ENCODE assay signal across 1 cellular context in the genomic region with DNA sequence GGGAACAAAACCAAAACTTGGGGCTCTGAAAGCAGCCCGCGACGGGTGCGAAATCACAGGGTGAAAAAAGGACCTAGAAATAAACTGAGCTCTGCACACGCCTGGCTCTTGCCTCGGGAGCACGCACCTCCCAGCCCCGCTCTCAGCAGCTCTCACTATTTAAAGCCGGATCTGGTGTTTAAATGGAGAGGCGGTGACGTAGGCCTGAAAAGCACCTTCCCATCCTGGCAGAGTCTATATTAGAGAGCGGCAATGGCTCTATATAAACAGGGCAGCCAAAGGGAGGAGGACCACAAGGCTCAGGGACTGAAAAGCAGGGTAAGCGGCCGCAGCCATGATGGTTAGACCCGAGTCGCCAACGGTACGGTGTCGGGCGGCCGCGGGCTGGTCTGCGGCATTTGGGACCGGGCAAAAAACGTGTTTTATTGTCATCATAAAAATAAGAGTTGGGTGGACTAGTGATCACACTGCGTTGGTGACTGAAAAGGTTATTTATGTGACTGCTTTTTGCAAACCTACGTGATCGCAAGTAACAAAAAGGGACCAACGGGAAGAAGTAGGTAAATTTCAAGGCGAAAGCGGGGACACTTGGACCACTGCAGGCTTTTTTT.
TF ChIP-seq lines count a peak whose summit lies in the region.

No MANE protein-coding gene starts in this region.

TF ChIP-seq in WTC11, 78 proteins besides CTCF, POLR2A, EP300 and RAD21 (continued from another document and continues in another):
- TF ChIP-seq GABPB1 (CRISPR knock-in tag; IDR thresholded peaks at IDR 0.05) (peak; percentile 44; the same call in 1 of the 2 replicates), ELF4 (CRISPR knock-in tag; IDR thresholded peaks at IDR 0.05; ENCODE audit: low read depth) (no peak), NR1H2 (CRISPR knock-in tag; IDR thresholded peaks at IDR 0.05) (no peak), KAT7 (CRISPR knock-in tag; IDR thresholded peaks at IDR 0.05; ENCODE audit: borderline replicate concordance) (no peak; the same call in 1 of the 2 replicates), MXD4 (CRISPR knock-in tag; IDR thresholded peaks at IDR 0.05; ENCODE audit: borderline replicate concordance) (no peak), ZNF263 (CRISPR knock-in tag; IDR thresholded peaks at IDR 0.05; ENCODE audit: low read depth) (no peak), ETV6 (CRISPR knock-in tag; IDR thresholded peaks at IDR 0.05) (peak; percentile 85), JAZF1 (CRISPR knock-in tag; IDR thresholded peaks at IDR 0.05) (no peak), IRF2 (CRISPR knock-in tag; IDR thresholded peaks at IDR 0.05; ENCODE audit: borderline replicate concordance, low read depth) (no peak), GRHL2 (CRISPR knock-in tag; IDR thresholded peaks at IDR 0.05; ENCODE audit: insufficient replicate concordance, severe bottlenecking) (no peak), OVOL2 (CRISPR knock-in tag; IDR thresholded peaks at IDR 0.05; ENCODE audit: borderline replicate concordance) (0 out of 2 replicates have a peak, but pooled peaks have one; percentile 66), ZBTB21 (CRISPR knock-in tag; IDR thresholded peaks at IDR 0.05; ENCODE audit: borderline replicate concordance) (0 out of 2 replicates have a peak, but pooled peaks have one; percentile 61), ZNF423 (CRISPR knock-in tag; IDR thresholded peaks at IDR 0.05) (no peak), CREB1 (CRISPR knock-in tag; IDR thresholded peaks at IDR 0.05) (no peak), MYBL2 (CRISPR knock-in tag; IDR thresholded peaks at IDR 0.05) (peak; percentile 50; the same call in 1 of the 2 replicates), CREM (CRISPR knock-in tag; IDR thresholded peaks at IDR 0.05) (peak; percentile 85), SP1 (CRISPR knock-in tag; conservative IDR thresholded peaks at IDR 0.05) (0 out of 2 replicates have a peak, but pooled peaks have one; percentile 57), FOXK1 (CRISPR knock-in tag; IDR thresholded peaks at IDR 0.05) (peak; percentile 80), TP53 (CRISPR knock-in tag; IDR thresholded peaks at IDR 0.05) (no peak), TEAD1 (CRISPR knock-in tag; IDR thresholded peaks at IDR 0.05) (peak; percentile 77), ZNF232 (CRISPR knock-in tag; IDR thresholded peaks at IDR 0.05) (peak; percentile 84; the same call in 1 of the 2 replicates), ZNF121 (CRISPR knock-in tag; IDR thresholded peaks at IDR 0.05) (no peak), TCF7 (CRISPR knock-in tag; IDR thresholded peaks at IDR 0.05; ENCODE audit: low read depth) (no peak), NFATC4 (CRISPR knock-in tag; IDR thresholded peaks at IDR 0.05) (no peak), ESRRA (CRISPR knock-in tag; IDR thresholded peaks at IDR 0.05; ENCODE audit: borderline replicate concordance) (no peak)
- TF ChIP-seq, protein P1, sequence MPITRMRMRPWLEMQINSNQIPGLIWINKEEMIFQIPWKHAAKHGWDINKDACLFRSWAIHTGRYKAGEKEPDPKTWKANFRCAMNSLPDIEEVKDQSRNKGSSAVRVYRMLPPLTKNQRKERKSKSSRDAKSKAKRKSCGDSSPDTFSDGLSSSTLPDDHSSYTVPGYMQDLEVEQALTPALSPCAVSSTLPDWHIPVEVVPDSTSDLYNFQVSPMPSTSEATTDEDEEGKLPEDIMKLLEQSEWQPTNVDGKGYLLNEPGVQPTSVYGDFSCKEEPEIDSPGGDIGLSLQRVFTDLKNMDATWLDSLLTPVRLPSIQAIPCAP (CRISPR knock-in tag; IDR thresholded peaks at IDR 0.05) = no peak; the same call in 1 of the 2 replicates
- TF ChIP-seq, protein P2, sequence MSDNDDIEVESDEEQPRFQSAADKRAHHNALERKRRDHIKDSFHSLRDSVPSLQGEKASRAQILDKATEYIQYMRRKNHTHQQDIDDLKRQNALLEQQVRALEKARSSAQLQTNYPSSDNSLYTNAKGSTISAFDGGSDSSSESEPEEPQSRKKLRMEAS (CRISPR knock-in tag; IDR thresholded peaks at IDR 0.05) = peak; percentile 67; the same call in 1 of the 2 replicates
- TF ChIP-seq, protein P3, sequence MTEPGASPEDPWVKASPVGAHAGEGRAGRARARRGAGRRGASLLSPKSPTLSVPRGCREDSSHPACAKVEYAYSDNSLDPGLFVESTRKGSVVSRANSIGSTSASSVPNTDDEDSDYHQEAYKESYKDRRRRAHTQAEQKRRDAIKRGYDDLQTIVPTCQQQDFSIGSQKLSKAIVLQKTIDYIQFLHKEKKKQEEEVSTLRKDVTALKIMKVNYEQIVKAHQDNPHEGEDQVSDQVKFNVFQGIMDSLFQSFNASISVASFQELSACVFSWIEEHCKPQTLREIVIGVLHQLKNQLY (CRISPR knock-in tag; IDR thresholded peaks at IDR 0.05) = no peak
- TF ChIP-seq, protein P4, sequence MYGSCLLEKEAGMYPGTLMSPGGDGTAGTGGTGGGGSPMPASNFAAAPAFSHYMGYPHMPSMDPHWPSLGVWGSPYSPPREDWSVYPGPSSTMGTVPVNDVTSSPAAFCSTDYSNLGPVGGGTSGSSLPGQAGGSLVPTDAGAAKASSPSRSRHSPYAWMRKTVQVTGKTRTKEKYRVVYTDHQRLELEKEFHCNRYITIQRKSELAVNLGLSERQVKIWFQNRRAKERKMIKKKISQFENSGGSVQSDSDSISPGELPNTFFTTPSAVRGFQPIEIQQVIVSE (CRISPR knock-in tag; IDR thresholded peaks at IDR 0.05; ENCODE audit: borderline replicate concordance) = no peak
- TF ChIP-seq, protein P5, sequence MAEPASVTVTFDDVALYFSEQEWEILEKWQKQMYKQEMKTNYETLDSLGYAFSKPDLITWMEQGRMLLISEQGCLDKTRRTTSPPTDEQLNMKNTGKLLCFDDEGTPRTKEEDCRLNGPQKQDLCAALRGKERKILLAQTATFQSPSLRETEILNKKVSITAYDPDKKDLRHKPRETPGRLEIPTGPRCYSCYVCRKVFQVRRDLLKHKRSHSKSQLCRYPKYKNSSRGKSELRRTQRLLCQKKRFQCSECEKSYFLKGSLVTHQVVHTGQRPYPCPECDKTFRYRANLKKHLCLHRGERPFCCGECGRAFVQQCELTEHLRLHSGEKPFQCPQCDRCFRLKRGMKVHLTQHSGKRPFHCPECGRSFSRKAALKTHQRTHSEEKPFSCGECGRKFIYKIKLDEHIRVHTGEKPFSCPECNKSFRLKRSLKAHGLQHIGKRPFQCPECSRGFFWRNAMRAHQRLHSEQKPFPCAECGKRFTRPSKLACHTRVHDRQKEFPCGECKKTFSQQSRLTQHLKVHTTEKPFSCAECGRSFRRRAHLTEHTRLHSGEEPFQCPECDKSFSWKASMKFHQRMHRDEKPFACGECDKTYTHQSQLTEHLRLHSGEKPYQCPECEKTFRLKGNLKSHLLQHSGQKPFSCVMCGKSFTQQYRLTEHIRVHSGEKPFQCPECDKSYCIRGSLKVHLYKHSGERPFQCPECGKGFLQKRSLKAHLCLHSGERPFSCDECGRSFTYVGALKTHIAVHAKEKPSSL (CRISPR knock-in tag; conservative IDR thresholded peaks at IDR 0.05) = 0 out of 2 replicates have a peak, but pooled peaks have one; percentile 22
- TF ChIP-seq, protein P6, sequence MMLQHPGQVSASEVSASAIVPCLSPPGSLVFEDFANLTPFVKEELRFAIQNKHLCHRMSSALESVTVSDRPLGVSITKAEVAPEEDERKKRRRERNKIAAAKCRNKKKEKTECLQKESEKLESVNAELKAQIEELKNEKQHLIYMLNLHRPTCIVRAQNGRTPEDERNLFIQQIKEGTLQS (CRISPR knock-in tag; conservative IDR thresholded peaks at IDR 0.05) = no peak
- TF ChIP-seq, protein P7, sequence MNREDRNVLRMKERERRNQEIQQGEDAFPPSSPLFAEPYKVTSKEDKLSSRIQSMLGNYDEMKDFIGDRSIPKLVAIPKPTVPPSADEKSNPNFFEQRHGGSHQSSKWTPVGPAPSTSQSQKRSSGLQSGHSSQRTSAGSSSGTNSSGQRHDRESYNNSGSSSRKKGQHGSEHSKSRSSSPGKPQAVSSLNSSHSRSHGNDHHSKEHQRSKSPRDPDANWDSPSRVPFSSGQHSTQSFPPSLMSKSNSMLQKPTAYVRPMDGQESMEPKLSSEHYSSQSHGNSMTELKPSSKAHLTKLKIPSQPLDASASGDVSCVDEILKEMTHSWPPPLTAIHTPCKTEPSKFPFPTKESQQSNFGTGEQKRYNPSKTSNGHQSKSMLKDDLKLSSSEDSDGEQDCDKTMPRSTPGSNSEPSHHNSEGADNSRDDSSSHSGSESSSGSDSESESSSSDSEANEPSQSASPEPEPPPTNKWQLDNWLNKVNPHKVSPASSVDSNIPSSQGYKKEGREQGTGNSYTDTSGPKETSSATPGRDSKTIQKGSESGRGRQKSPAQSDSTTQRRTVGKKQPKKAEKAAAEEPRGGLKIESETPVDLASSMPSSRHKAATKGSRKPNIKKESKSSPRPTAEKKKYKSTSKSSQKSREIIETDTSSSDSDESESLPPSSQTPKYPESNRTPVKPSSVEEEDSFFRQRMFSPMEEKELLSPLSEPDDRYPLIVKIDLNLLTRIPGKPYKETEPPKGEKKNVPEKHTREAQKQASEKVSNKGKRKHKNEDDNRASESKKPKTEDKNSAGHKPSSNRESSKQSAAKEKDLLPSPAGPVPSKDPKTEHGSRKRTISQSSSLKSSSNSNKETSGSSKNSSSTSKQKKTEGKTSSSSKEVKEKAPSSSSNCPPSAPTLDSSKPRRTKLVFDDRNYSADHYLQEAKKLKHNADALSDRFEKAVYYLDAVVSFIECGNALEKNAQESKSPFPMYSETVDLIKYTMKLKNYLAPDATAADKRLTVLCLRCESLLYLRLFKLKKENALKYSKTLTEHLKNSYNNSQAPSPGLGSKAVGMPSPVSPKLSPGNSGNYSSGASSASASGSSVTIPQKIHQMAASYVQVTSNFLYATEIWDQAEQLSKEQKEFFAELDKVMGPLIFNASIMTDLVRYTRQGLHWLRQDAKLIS (CRISPR knock-in tag; IDR thresholded peaks at IDR 0.05; ENCODE audit: borderline replicate concordance) = peak; percentile 79
- TF ChIP-seq, protein P8, sequence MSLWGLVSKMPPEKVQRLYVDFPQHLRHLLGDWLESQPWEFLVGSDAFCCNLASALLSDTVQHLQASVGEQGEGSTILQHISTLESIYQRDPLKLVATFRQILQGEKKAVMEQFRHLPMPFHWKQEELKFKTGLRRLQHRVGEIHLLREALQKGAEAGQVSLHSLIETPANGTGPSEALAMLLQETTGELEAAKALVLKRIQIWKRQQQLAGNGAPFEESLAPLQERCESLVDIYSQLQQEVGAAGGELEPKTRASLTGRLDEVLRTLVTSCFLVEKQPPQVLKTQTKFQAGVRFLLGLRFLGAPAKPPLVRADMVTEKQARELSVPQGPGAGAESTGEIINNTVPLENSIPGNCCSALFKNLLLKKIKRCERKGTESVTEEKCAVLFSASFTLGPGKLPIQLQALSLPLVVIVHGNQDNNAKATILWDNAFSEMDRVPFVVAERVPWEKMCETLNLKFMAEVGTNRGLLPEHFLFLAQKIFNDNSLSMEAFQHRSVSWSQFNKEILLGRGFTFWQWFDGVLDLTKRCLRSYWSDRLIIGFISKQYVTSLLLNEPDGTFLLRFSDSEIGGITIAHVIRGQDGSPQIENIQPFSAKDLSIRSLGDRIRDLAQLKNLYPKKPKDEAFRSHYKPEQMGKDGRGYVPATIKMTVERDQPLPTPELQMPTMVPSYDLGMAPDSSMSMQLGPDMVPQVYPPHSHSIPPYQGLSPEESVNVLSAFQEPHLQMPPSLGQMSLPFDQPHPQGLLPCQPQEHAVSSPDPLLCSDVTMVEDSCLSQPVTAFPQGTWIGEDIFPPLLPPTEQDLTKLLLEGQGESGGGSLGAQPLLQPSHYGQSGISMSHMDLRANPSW (CRISPR knock-in tag; conservative IDR thresholded peaks at IDR 0.05; ENCODE audit: low read depth) = no peak
- TF ChIP-seq, protein P9, sequence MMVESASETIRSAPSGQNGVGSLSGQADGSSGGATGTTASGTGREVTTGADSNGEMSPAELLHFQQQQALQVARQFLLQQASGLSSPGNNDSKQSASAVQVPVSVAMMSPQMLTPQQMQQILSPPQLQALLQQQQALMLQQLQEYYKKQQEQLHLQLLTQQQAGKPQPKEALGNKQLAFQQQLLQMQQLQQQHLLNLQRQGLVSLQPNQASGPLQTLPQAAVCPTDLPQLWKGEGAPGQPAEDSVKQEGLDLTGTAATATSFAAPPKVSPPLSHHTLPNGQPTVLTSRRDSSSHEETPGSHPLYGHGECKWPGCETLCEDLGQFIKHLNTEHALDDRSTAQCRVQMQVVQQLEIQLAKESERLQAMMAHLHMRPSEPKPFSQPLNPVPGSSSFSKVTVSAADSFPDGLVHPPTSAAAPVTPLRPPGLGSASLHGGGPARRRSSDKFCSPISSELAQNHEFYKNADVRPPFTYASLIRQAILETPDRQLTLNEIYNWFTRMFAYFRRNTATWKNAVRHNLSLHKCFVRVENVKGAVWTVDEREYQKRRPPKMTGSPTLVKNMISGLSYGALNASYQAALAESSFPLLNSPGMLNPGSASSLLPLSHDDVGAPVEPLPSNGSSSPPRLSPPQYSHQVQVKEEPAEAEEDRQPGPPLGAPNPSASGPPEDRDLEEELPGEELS (CRISPR knock-in tag; IDR thresholded peaks at IDR 0.05) = no peak
- TF ChIP-seq, protein P10, sequence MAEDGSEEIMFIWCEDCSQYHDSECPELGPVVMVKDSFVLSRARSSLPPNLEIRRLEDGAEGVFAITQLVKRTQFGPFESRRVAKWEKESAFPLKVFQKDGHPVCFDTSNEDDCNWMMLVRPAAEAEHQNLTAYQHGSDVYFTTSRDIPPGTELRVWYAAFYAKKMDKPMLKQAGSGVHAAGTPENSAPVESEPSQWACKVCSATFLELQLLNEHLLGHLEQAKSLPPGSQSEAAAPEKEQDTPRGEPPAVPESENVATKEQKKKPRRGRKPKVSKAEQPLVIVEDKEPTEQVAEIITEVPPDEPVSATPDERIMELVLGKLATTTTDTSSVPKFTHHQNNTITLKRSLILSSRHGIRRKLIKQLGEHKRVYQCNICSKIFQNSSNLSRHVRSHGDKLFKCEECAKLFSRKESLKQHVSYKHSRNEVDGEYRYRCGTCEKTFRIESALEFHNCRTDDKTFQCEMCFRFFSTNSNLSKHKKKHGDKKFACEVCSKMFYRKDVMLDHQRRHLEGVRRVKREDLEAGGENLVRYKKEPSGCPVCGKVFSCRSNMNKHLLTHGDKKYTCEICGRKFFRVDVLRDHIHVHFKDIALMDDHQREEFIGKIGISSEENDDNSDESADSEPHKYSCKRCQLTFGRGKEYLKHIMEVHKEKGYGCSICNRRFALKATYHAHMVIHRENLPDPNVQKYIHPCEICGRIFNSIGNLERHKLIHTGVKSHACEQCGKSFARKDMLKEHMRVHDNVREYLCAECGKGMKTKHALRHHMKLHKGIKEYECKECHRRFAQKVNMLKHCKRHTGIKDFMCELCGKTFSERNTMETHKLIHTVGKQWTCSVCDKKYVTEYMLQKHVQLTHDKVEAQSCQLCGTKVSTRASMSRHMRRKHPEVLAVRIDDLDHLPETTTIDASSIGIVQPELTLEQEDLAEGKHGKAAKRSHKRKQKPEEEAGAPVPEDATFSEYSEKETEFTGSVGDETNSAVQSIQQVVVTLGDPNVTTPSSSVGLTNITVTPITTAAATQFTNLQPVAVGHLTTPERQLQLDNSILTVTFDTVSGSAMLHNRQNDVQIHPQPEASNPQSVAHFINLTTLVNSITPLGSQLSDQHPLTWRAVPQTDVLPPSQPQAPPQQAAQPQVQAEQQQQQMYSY (CRISPR knock-in tag; IDR thresholded peaks at IDR 0.05) = no peak
- TF ChIP-seq, protein P11, sequence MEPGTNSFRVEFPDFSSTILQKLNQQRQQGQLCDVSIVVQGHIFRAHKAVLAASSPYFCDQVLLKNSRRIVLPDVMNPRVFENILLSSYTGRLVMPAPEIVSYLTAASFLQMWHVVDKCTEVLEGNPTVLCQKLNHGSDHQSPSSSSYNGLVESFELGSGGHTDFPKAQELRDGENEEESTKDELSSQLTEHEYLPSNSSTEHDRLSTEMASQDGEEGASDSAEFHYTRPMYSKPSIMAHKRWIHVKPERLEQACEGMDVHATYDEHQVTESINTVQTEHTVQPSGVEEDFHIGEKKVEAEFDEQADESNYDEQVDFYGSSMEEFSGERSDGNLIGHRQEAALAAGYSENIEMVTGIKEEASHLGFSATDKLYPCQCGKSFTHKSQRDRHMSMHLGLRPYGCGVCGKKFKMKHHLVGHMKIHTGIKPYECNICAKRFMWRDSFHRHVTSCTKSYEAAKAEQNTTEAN (CRISPR knock-in tag; IDR thresholded peaks at IDR 0.05) = no peak
